In the genomic region with DNA sequence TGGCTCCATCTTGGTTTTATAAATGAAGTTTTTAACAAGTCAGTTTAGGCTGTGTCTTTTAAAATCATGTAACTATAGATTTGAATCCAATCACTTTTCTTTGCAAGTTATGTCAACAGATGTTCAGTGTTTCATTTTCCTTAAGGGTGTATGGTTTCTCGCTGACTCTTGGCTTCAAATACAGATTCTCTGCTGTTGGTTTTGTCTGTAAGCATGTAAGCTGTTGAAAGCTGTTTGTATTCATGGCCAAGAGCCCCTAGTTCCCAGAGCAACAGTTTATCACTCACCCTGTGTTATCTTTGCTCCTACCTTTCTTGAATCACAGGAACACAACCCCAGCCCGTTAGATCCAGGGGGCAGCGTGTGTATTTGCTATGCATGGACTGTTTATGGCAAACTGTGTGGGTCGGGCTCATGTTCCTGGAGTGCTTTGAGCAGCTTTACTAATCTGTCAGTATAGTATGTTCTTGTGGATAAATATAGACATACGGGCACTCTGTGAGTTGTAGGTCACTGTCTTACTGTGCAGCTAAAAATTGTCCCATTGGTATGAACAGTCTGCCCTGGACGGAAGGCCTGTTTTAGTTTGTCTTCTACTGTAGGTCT, we compare ENCODE assay signal across 1 cellular context.
TF ChIP-seq lines count a peak whose summit lies in the region.

No MANE protein-coding gene starts in this region.

TF ChIP-seq in IMR-90, 13 proteins besides CTCF, POLR2A, EP300 and RAD21 (continued from another document):
- TF ChIP-seq NFE2L2 (IDR thresholded peaks at IDR 0.05; ENCODE audit: low read depth, low read length) (no peak), BHLHE40 (IDR thresholded peaks at IDR 0.05; ENCODE audit: low read depth, low read length) (no peak), CEBPB (IDR thresholded peaks at IDR 0.05; ENCODE audit: low read depth, low read length) (no peak), MXI1 (IDR thresholded peaks at IDR 0.05; ENCODE audit: borderline replicate concordance, low read depth, low read length) (no peak)
- TF ChIP-seq, protein P1, sequence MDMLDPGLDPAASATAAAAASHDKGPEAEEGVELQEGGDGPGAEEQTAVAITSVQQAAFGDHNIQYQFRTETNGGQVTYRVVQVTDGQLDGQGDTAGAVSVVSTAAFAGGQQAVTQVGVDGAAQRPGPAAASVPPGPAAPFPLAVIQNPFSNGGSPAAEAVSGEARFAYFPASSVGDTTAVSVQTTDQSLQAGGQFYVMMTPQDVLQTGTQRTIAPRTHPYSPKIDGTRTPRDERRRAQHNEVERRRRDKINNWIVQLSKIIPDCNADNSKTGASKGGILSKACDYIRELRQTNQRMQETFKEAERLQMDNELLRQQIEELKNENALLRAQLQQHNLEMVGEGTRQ (IDR thresholded peaks at IDR 0.05; ENCODE audit: low read depth, low read length) = no peak
